In the genomic region with DNA sequence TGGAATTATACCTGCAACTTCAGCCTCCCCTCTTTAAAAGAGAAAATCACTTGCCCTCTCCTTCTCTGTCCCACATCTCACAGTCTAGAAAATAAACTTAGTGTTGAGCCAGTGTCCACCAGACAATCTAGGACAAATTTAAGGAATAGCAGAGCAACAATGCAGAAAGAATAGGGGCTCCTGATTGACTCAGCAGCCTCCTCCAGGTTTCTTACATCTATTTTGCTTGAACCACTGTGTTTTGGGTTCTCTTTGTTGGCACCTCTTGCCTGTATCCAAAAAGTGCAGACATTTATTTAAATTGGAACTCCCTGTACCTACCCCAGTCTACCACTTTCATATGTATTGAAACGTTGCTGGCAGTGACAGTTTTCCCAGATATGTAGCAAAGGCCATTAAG, we compare ENCODE assay signal across 11 cellular contexts.
"Had no signal": no experiment of that assay in that cellular context is flagged by ENCODE, and none has a peak within 500 bp of the region (broad histone marks: within the 10 kb centered on the region; RNA-seq: fewer than 3 reads in every experiment).

No MANE protein-coding gene starts in this region.

- H3K9me3 ChIP-seq: HAP-1 had no signal

- DNase-seq: GM23248, GOT3, H7, H9, HCEC 1CT, HFFc6 had no signal

- FAIRE-seq: H1, H54 had no signal

- H3K4me1 ChIP-seq: HAP-1 had no signal

- H3K4me2 ChIP-seq: GM23338 had no signal

- H3K27ac ChIP-seq: GM23248 had no signal

- H3K36me3 ChIP-seq: HAP-1 had no signal

- H3K9ac ChIP-seq: GM23248 had no signal

- ATAC-seq: GM23338, HCT116 had no signal

- H2AFZ ChIP-seq: GM23248, GM23338 had no signal

- H3K4me3 ChIP-seq: GM23248, GM23338, HAP-1 had no signal
